ENCODE assay signal across 8 cellular contexts in genomic region chr17:1267471-1267947, GRCh38. TPM values are rescaled to one million over a fixed set of nuclear protein-coding genes. Genes with fewer than 3 reads are reported as not detected.
DNase-seq lines count a peak whose midpoint lies in the region; ATAC-seq lines count a peak whose summit lies in the region.

No MANE protein-coding gene starts in this region.

- peak overlapping the region; percentile 61 for H3K9ac ChIP-seq in NT2/D1 (ENCODE audit: insufficient read length, low read depth)

- no peak for ATAC-seq in naive B cell (ENCODE audit: low read depth in 2 of 2)
- ATAC-seq in activated CD4-positive, CD25-positive, alpha-beta regulatory T cell treated with anti-CD3 and anti-CD28 coated beads, Interleukin-2, amount 50 U/mL, for 24 hours: no peak

- H3K4me3 Mint-ChIP-seq in CD4-positive, alpha-beta memory T cell: peak overlapping the region; percentile 73 to 85 (median 79)
- H3K4me3 Mint-ChIP-seq in naive B cell: peak overlapping the region; percentile 85 to 96 (median 92)

- no peak overlapping the region for H3K27ac ChIP-seq in CD4-positive, alpha-beta memory T cell (ENCODE audit: low read depth, low read length)
- peak overlapping the region; percentile 45 for H3K27ac ChIP-seq in effector memory CD4-positive, alpha-beta T cell (ENCODE audit: insufficient read depth, low read length, poor library complexity, severe bottlenecking)

- H3K9me3 Mint-ChIP-seq in CD4-positive, alpha-beta memory T cell: no peaks in the 10 kb centered on the region
- no peaks in the 10 kb centered on the region for H3K9me3 Mint-ChIP-seq in naive B cell

- H3K4me1 ChIP-seq in CD4-positive, alpha-beta memory T cell (ENCODE audit: insufficient read depth, low read length): peaks cover 8% of the 10 kb centered on the region
- H3K4me1 ChIP-seq in NT2/D1 (ENCODE audit: insufficient read depth, insufficient read length): peaks cover 5% of the 10 kb centered on the region
- H3K4me1 ChIP-seq in effector memory CD4-positive, alpha-beta T cell (ENCODE audit: control insufficient read depth, insufficient read depth, low read length, poor library complexity, severe bottlenecking): peaks cover 8% of the 10 kb centered on the region

- H3K27me3 Mint-ChIP-seq in CD4-positive, alpha-beta memory T cell: peaks cover 3 to 11% of the 10 kb centered on the region in 2 donors
- peaks cover 0 to 31% (median 2%) of the 10 kb centered on the region in 3 donors for H3K27me3 Mint-ChIP-seq in naive B cell

- no peaks in the 10 kb centered on the region for H3K9me3 ChIP-seq in CD4-positive, alpha-beta memory T cell (ENCODE audit: control insufficient read depth in 1 of 2, low read length in 2 of 2)
- no peaks in the 10 kb centered on the region for H3K9me3 ChIP-seq in NT2/D1 (ENCODE audit: insufficient read depth, low read length)
- H3K9me3 ChIP-seq in effector memory CD4-positive, alpha-beta T cell (ENCODE audit: control insufficient read depth, low read length): no peaks in the 10 kb centered on the region

- H3K4me3 ChIP-seq in CD4-positive, alpha-beta memory T cell (ENCODE audit: low read length in 2 of 2): peak overlapping the region in 1 of 2 donors; percentile 52
- peak overlapping the region; percentile 63 for H3K4me3 ChIP-seq in NT2/D1 (ENCODE audit: insufficient read length, low read depth)
- H3K4me3 ChIP-seq in effector memory CD4-positive, alpha-beta T cell (ENCODE audit: insufficient read depth, low read depth, low read length, poor library complexity, severe bottlenecking): peak overlapping the region; percentile 58

- no peaks in the 10 kb centered on the region for H3K27me3 ChIP-seq in CD4-positive, alpha-beta memory T cell (ENCODE audit: insufficient read depth, low read length)
- H3K27me3 ChIP-seq in NT2/D1 (ENCODE audit: insufficient read depth, insufficient read length): no peaks in the 10 kb centered on the region
- no peaks in the 10 kb centered on the region for H3K27me3 ChIP-seq in effector memory CD4-positive, alpha-beta T cell (replicated peaks; ENCODE audit: control insufficient read depth, insufficient read depth, low read length, poor library complexity, severe bottlenecking)

- POLR2A ChIA-PET in CD4-positive, alpha-beta memory T cell (lab: Charles Lee; ENCODE audit: partially characterized antibody): interaction anchor here (1.4 kb wide), 1 partner anchor 249 kb away, joined by 3 read pairs; the partner anchor contains the start of gene INPP5K

- CTCF ChIA-PET in CD4-positive, alpha-beta memory T cell (lab: Charles Lee; ENCODE audit: partially characterized antibody): interaction anchor here (1.1 to 2.3 kb wide), 2 partner anchors 9 to 66 kb away, joined by 6 to 11 read pairs; no protein-coding TSS in a partner anchor

- H3K36me3 ChIP-seq in CD4-positive, alpha-beta memory T cell (ENCODE audit: insufficient read depth, low read length): no peaks in the 10 kb centered on the region
- H3K36me3 ChIP-seq in NT2/D1 (ENCODE audit: insufficient read depth, insufficient read length, low read length): no peaks in the 10 kb centered on the region
- H3K36me3 ChIP-seq in effector memory CD4-positive, alpha-beta T cell (ENCODE audit: control insufficient read depth, insufficient read depth, low read length): no peaks in the 10 kb centered on the region

- peaks cover 0 to 15% (median 4%) of the 10 kb centered on the region in 4 donors for H3K4me1 Mint-ChIP-seq in CD4-positive, alpha-beta memory T cell
- H3K4me1 Mint-ChIP-seq in naive B cell: peaks cover 7 to 20% (median 19%) of the 10 kb centered on the region in 3 donors

- no peaks in the 10 kb centered on the region for H3K36me3 Mint-ChIP-seq in CD4-positive, alpha-beta memory T cell
- no peaks in the 10 kb centered on the region for H3K36me3 Mint-ChIP-seq in naive B cell

- peak overlapping the region; percentile 34 to 82 (median 70) for H3K27ac Mint-ChIP-seq in CD4-positive, alpha-beta memory T cell
- H3K27ac Mint-ChIP-seq in naive B cell: peak overlapping the region in 5 of 6 donors; percentile 81 to 96 (median 84)

- intact Hi-C loops in CD4-positive, alpha-beta memory T cell (cut with micrococcal nuclease): loop anchor here (5.0 kb wide), 1 partner anchor 145 kb away; no protein-coding TSS in a partner anchor

- DNase-seq in CD4-positive, alpha-beta memory T cell: peak in 1 of 5 donors; percentile 12
- DNase-seq in NT2/D1 (ENCODE audit: low read depth, low spot score) (no peak), naive B cell (no peak), HPDE6-E6E7 (ENCODE audit: extremely low spot score) (no peak), SIG-M5 (lab: John Stamatoyannopoulos, UW) (no peak), EL (no peak)
- DNase-seq in effector memory CD4-positive, alpha-beta T cell: no peak

RNA-seq across cellular contexts. Expression of gene BHLHA9, which starts 2.7 kb away (rescaled TPM):
- not detected for total RNA-seq in CD4-positive, alpha-beta memory T cell
- polyA plus RNA-seq in CD4-positive, alpha-beta memory T cell: not detected
- polyA plus RNA-seq in naive B cell (ENCODE audit: low read depth in 6 of 6): not detected

RNA-seq across cellular contexts. Expression of gene TRARG1, which starts 12.0 kb away (rescaled TPM):
- not detected for total RNA-seq in CD4-positive, alpha-beta memory T cell
- not detected for polyA plus RNA-seq in CD4-positive, alpha-beta memory T cell
- polyA plus RNA-seq in naive B cell (ENCODE audit: low read depth in 6 of 6): not detected
